In genomic region chr3:131502530-131503327, GRCh38 we compare ENCODE assay signal across 8 cellular contexts. TPM values are rescaled to one million over a fixed set of nuclear protein-coding genes. Genes with fewer than 3 reads are reported as not detected.
DNase-seq lines count a peak whose midpoint lies in the region; ATAC-seq and TF ChIP-seq lines count a peak whose summit lies in the region.

Gene MRPL3 (minus strand): TSS chr3:131502971. CDS start chr3:131502821, 150 bp downstream.

- peak within 1 kb of the TSS; percentile 92 to 96 for H3K4me3 ChIP-seq in right atrium auricular region
- peak within 1 kb of the TSS; percentile 53 to 58 for H3K4me3 ChIP-seq in prostate gland

- H3K9me3 ChIP-seq in right atrium auricular region (no peaks in the 10 kb centered on the region), prostate gland (no peaks in the 10 kb centered on the region)

- TF ChIP-seq CTCF in right atrium auricular region (IDR thresholded peaks at IDR 0.05), result peak in 1 of 2 donors; percentile 29
- peak in 1 of 4 experiments; percentile 5 for TF ChIP-seq CTCF in prostate gland (IDR thresholded peaks at IDR 0.05)

- 2% methylated on average over 46 of the region's 47 CpGs for WGBS in prostate gland

- peaks cover 0 to 23% of the 10 kb centered on the region in 2 donors for H3K4me1 ChIP-seq in right atrium auricular region
- peaks cover 3% of the 10 kb centered on the region for H3K4me1 ChIP-seq in prostate gland (replicated peaks)

- H3K27ac ChIP-seq in angular gyrus (ENCODE audit: low read depth, low read length), result peak within 1 kb of the TSS; percentile 53
- peak within 1 kb of the TSS; percentile 54 to 75 for H3K27ac ChIP-seq in right atrium auricular region
- H3K27ac ChIP-seq in prostate gland, result peak within 1 kb of the TSS; percentile 13 to 59

- ATAC-seq in GM18502 (IDR thresholded peaks at IDR 0.05; ENCODE audit: poor library complexity, unreplicated experiment), result peak; percentile 96
- peak; percentile 97 for ATAC-seq in HG02938 (IDR thresholded peaks at IDR 0.05; ENCODE audit: unreplicated experiment)

- TF ChIP-seq POLR2A in prostate gland (IDR thresholded peaks at IDR 0.05), result peak; percentile 21

- intact Hi-C loops in prostate gland (cut with DNase I), result no loop called here

- peaks cover 14% of the 10 kb centered on the region for H3K36me3 ChIP-seq in right atrium auricular region
- no peaks in the 10 kb centered on the region for H3K36me3 ChIP-seq in prostate gland

- DNase-seq in NCI-H1694 treated with DMSO at 0.1 percent for 48 hours (lab: John Stamatoyannopoulos, UW) (peak; percentile 84), T-helper 2 cell (peak; percentile 52 to 92 (median 75)), right atrium auricular region (ENCODE audit: low spot score) (peak; percentile 89), prostate gland (ENCODE audit: low spot score) (peak; percentile 73), ureter (ENCODE audit: low spot score) (peak; percentile 88)

- H3K27me3 ChIP-seq in right atrium auricular region, result no peaks in the 10 kb centered on the region
- no peaks in the 10 kb centered on the region for H3K27me3 ChIP-seq in prostate gland (replicated peaks; ENCODE audit: insufficient read depth)

RNA-seq across cellular contexts. Expression of gene MRPL3, which starts in this region (rescaled TPM):
- total RNA-seq in right atrium auricular region (10 to 100 TPM; 55.1 to 69.3 TPM), prostate gland (10 to 100 TPM; 73.0 to 90.8 TPM), ureter (106 TPM)

Comparison
In these comparisons a context has a peak if more than half of its experiments do, and no peak if none do; other contexts are left out.
1. Peak in every context shown above with its lines: DNase-seq, ATAC-seq, H3K4me3 ChIP-seq and H3K27ac ChIP-seq.